ENCODE assay signal across 1 cellular context in genomic region chr15:77067691-77068367, GRCh38.
TF ChIP-seq lines count a peak whose summit lies in the region.

No MANE protein-coding gene starts in this region.

TF ChIP-seq in GM12878, 131 proteins besides CTCF, POLR2A, EP300 and RAD21 (continued from another document):
- TF ChIP-seq ZNF384 (IDR thresholded peaks at IDR 0.05; ENCODE audit: borderline replicate concordance, low read depth, low read length): no peak
- no peak for TF ChIP-seq ZBTB11 (CRISPR knock-in tag; IDR thresholded peaks at IDR 0.05)
- no peak for TF ChIP-seq PBX3 (IDR thresholded peaks at IDR 0.05; ENCODE audit: insufficient replicate concordance, low read depth, low read length)
- no peak for TF ChIP-seq ZNF207 (IDR thresholded peaks at IDR 0.05; ENCODE audit: borderline replicate concordance)
- TF ChIP-seq JUND (IDR thresholded peaks at IDR 0.05; ENCODE audit: low read depth, low read length): no peak
- no peak for TF ChIP-seq NR2C2 (IDR thresholded peaks at IDR 0.05; ENCODE audit: borderline replicate concordance, control insufficient read depth, insufficient read length, low read depth)
- TF ChIP-seq SUPT20H (IDR thresholded peaks at IDR 0.05; ENCODE audit: borderline replicate concordance, control insufficient read depth, low read depth, low read length): no peak
- no peak for TF ChIP-seq BRCA1 (IDR thresholded peaks at IDR 0.05; ENCODE audit: low read depth, low read length)
- TF ChIP-seq PAX5 (IDR thresholded peaks at IDR 0.05; ENCODE audit: borderline replicate concordance, low read depth, low read length): no peak
TF ChIP-seq in GM12878: peak in this region for 13.
